In genomic region chr22:30291334-30291892, GRCh38 we compare ENCODE assay signal across 11 cellular contexts. TPM values are rescaled to one million over a fixed set of nuclear protein-coding genes. Genes with fewer than 3 reads are reported as not detected.
DNase-seq lines count a peak whose midpoint lies in the region; ATAC-seq and TF ChIP-seq lines count a peak whose summit lies in the region.
"Had no signal": no experiment of that assay in that cellular context is flagged by ENCODE, and none has a peak within 500 bp of the region (broad histone marks: within the 10 kb centered on the region; RNA-seq: fewer than 3 reads in every experiment).

No MANE protein-coding gene starts in this region.

- no peak overlapping the region for H3K9ac ChIP-seq in colonic mucosa (ENCODE audit: low read depth in 2 of 2, low read length in 2 of 2)

- no peaks in the 10 kb centered on the region for H3K9me3 Mint-ChIP-seq in activated naive CD4-positive, alpha-beta T cell treated with anti-CD3 and anti-CD28 coated beads, Interleukin-2, amount 50 U/mL, for 24 hours
- H3K9me3 Mint-ChIP-seq in activated naive CD4-positive, alpha-beta T cell treated with anti-CD3 and anti-CD28 coated beads, Interleukin-2, amount 50 U/mL, for 72 hours: no peaks in the 10 kb centered on the region
- H3K9me3 Mint-ChIP-seq in naive thymus-derived CD8-positive, alpha-beta T cell: no peaks in the 10 kb centered on the region

- no peaks in the 10 kb centered on the region for H3K9me3 ChIP-seq in colonic mucosa
- no peaks in the 10 kb centered on the region for H3K9me3 ChIP-seq in upper lobe of left lung
- H3K9me3 ChIP-seq: BE2C had no signal

- DNase-seq in activated naive CD4-positive, alpha-beta T cell treated with anti-CD3 and anti-CD28 coated beads, Interleukin-2, amount 50 U/mL, for 72 hours (ENCODE audit: low spot score in 2 of 2): no peak
- DNase-seq in colonic mucosa: no peak
- DNase-seq in naive thymus-derived CD8-positive, alpha-beta T cell: no peak
- DNase-seq in upper lobe of left lung: no peak
- DNase-seq in retina: no peak
- no peak for DNase-seq in NOMO-1 treated with DMSO at 0.1 percent for 48 hours (lab: John Stamatoyannopoulos, UW; ENCODE audit: unreplicated experiment)
- DNase-seq: glutamatergic neuron had no signal

- H3K4me1 Mint-ChIP-seq in activated naive CD4-positive, alpha-beta T cell treated with anti-CD3 and anti-CD28 coated beads, Interleukin-2, amount 50 U/mL, for 24 hours: peaks cover 51% of the 10 kb centered on the region
- peaks cover 21 to 70% (median 63%) of the 10 kb centered on the region in 4 donors for H3K4me1 Mint-ChIP-seq in naive thymus-derived CD8-positive, alpha-beta T cell

- peaks cover 13% of the 10 kb centered on the region for H3K4me1 ChIP-seq in colonic mucosa
- peaks cover 43 to 61% (median 46%) of the 10 kb centered on the region in 4 donors for H3K4me1 ChIP-seq in upper lobe of left lung

- H3K4me3 Mint-ChIP-seq in activated naive CD4-positive, alpha-beta T cell treated with anti-CD3 and anti-CD28 coated beads, Interleukin-2, amount 50 U/mL, for 24 hours: no peak overlapping the region
- H3K4me3 Mint-ChIP-seq in naive thymus-derived CD8-positive, alpha-beta T cell: peak overlapping the region in 3 of 10 donors; percentile 18 to 66 (median 26)

- POLR2A ChIA-PET in naive thymus-derived CD8-positive, alpha-beta T cell (lab: Charles Lee): interaction anchor here (1.0 to 13.0 kb wide), 11 partner anchors 12 to 133 kb away, joined by 3 to 416 read pairs (median 51); partner anchors contain the start of genes CCDC157, MTFP1, OSM and RNF215

- ATAC-seq in activated naive CD4-positive, alpha-beta T cell treated with anti-CD3 and anti-CD28 coated beads, Interleukin-2, amount 50 U/mL, for 72 hours: no peak
- no peak for ATAC-seq in naive thymus-derived CD8-positive, alpha-beta T cell
- ATAC-seq in upper lobe of left lung (ENCODE audit: low FRiP score in 2 of 2) (no peak), GM21619 (IDR thresholded peaks at IDR 0.05; ENCODE audit: unreplicated experiment) (no peak)
- ATAC-seq: activated CD4-positive, CD25-positive, alpha-beta regulatory T cell treated with anti-CD3 and anti-CD28 coated beads, Interleukin-2, amount 50 U/mL, for 24 hours had no signal

- H3K36me3 ChIP-seq in colonic mucosa (peaks cover 7% of the 10 kb centered on the region), upper lobe of left lung (peaks cover 25 to 47% (median 42%) of the 10 kb centered on the region in 4 donors)
- H3K36me3 ChIP-seq: BE2C had no signal

- peak overlapping the region; percentile 23 for H3K27ac Mint-ChIP-seq in activated naive CD4-positive, alpha-beta T cell treated with anti-CD3 and anti-CD28 coated beads, Interleukin-2, amount 50 U/mL, for 24 hours
- H3K27ac Mint-ChIP-seq in activated naive CD4-positive, alpha-beta T cell treated with anti-CD3 and anti-CD28 coated beads, Interleukin-2, amount 50 U/mL, for 72 hours: peak overlapping the region in 1 of 2 donors; percentile 87
- peak overlapping the region; percentile 60 to 96 (median 90) for H3K27ac Mint-ChIP-seq in naive thymus-derived CD8-positive, alpha-beta T cell

- WGBS in upper lobe of left lung, 2 donors: 50 to 54% methylated on average over 6 to 9 of the region's 9 CpGs

- H3K27me3 Mint-ChIP-seq in activated naive CD4-positive, alpha-beta T cell treated with anti-CD3 and anti-CD28 coated beads, Interleukin-2, amount 50 U/mL, for 24 hours: no peaks in the 10 kb centered on the region
- H3K27me3 Mint-ChIP-seq in naive thymus-derived CD8-positive, alpha-beta T cell: no peaks in the 10 kb centered on the region

- H3K4me3 ChIP-seq in colonic mucosa (no peak overlapping the region), upper lobe of left lung (no peak overlapping the region)

- H3K27ac ChIP-seq in colonic mucosa (peak overlapping the region; percentile 58), upper lobe of left lung (peak overlapping the region; percentile 94 to 99 (median 96))

- H3K36me3 Mint-ChIP-seq in activated naive CD4-positive, alpha-beta T cell treated with anti-CD3 and anti-CD28 coated beads, Interleukin-2, amount 50 U/mL, for 24 hours: no peaks in the 10 kb centered on the region
- H3K36me3 Mint-ChIP-seq in activated naive CD4-positive, alpha-beta T cell treated with anti-CD3 and anti-CD28 coated beads, Interleukin-2, amount 50 U/mL, for 72 hours: no peaks in the 10 kb centered on the region
- H3K36me3 Mint-ChIP-seq in naive thymus-derived CD8-positive, alpha-beta T cell: peaks cover 0 to 29% (median 17%) of the 10 kb centered on the region in 3 donors

- no peak for TF ChIP-seq POLR2A in upper lobe of left lung (IDR thresholded peaks at IDR 0.05)

- no peak for TF ChIP-seq CTCF in colonic mucosa (IDR thresholded peaks at IDR 0.05)
- TF ChIP-seq CTCF in upper lobe of left lung (IDR thresholded peaks at IDR 0.05): no peak

- no peaks in the 10 kb centered on the region for H3K27me3 ChIP-seq in colonic mucosa
- no peaks in the 10 kb centered on the region for H3K27me3 ChIP-seq in upper lobe of left lung
- H3K27me3 ChIP-seq: BE2C had no signal

- intact Hi-C loops in colonic mucosa (cut with DNase I): no loop called here

- no peak for TF ChIP-seq EP300 in upper lobe of left lung (IDR thresholded peaks at IDR 0.05)

RNA-seq across cellular contexts. Expression of gene CASTOR1, which starts 2.1 kb away (rescaled TPM):
- 1 to 10 TPM; 6.3 to 7.5 TPM for total RNA-seq in activated naive CD4-positive, alpha-beta T cell treated with anti-CD3 and anti-CD28 coated beads, Interleukin-2, amount 50 U/mL, for 72 hours
- total RNA-seq in colonic mucosa (1 to 10 TPM; 4.5 to 5.0 TPM), upper lobe of left lung (10 to 100 TPM in 4 of 6 donors, 1 to 10 TPM in 2; 7.0 to 31.5 (median 22.1) TPM)
- total RNA-seq in naive thymus-derived CD8-positive, alpha-beta T cell: 10 to 100 TPM; 18.0 to 20.4 TPM
- 10 to 100 TPM; 16.9 to 33.5 (median 20.8) TPM for polyA plus RNA-seq in naive thymus-derived CD8-positive, alpha-beta T cell

RNA-seq across cellular contexts. Expression of gene OSM, which starts 24.8 kb away (rescaled TPM):
- 10 to 100 TPM; 16.1 to 40.4 TPM for total RNA-seq in activated naive CD4-positive, alpha-beta T cell treated with anti-CD3 and anti-CD28 coated beads, Interleukin-2, amount 50 U/mL, for 72 hours
- under 1 TPM; 0.21 to 0.44 TPM for total RNA-seq in colonic mucosa
- total RNA-seq in naive thymus-derived CD8-positive, alpha-beta T cell: 1 to 10 TPM in 1 of 2 experiments, under 1 TPM in 1; 0.81 to 1.1 TPM
- polyA plus RNA-seq in naive thymus-derived CD8-positive, alpha-beta T cell: 10 to 100 TPM in 1 of 3 donors, 1 to 10 TPM in 2; 4.4 to 11.6 (median 4.4) TPM
- total RNA-seq in upper lobe of left lung: 10 to 100 TPM in 1 of 6 donors, 1 to 10 TPM in 4, under 1 TPM in 1; 0.98 to 11.7 (median 5.1) TPM

RNA-seq across cellular contexts. Expression of gene TBC1D10A, which starts 35.3 kb away (rescaled TPM):
- total RNA-seq in activated naive CD4-positive, alpha-beta T cell treated with anti-CD3 and anti-CD28 coated beads, Interleukin-2, amount 50 U/mL, for 72 hours: 10 to 100 TPM; 27.2 to 36.9 TPM
- total RNA-seq in colonic mucosa (10 to 100 TPM; 34.3 to 35.8 TPM), upper lobe of left lung (10 to 100 TPM; 22.6 to 61.0 (median 36.2) TPM)
- total RNA-seq in naive thymus-derived CD8-positive, alpha-beta T cell: 10 to 100 TPM; 66.7 to 67.7 TPM
- polyA plus RNA-seq in naive thymus-derived CD8-positive, alpha-beta T cell: 10 to 100 TPM; 56.7 to 83.4 (median 62.0) TPM

RNA-seq across cellular contexts. Expression of gene LIF, which starts 44.9 kb away (rescaled TPM):
- 100 to 1,000 TPM in 1 of 2 donors, 10 to 100 TPM in 1; 68.9 to 522 TPM for total RNA-seq in activated naive CD4-positive, alpha-beta T cell treated with anti-CD3 and anti-CD28 coated beads, Interleukin-2, amount 50 U/mL, for 72 hours
- total RNA-seq in colonic mucosa (10 to 100 TPM in 1 of 2 donors, 1 to 10 TPM in 1; 9.5 to 12.5 TPM), upper lobe of left lung (10 to 100 TPM in 1 of 6 donors, 1 to 10 TPM in 4, under 1 TPM in 1; 0.89 to 16.9 (median 3.8) TPM)
- total RNA-seq in naive thymus-derived CD8-positive, alpha-beta T cell: not detected
- not detected for polyA plus RNA-seq in naive thymus-derived CD8-positive, alpha-beta T cell
